In genomic region chr1:183470147-183470960, GRCh38 we compare ENCODE assay signal across 8 cellular contexts. TPM values are rescaled to one million over a fixed set of nuclear protein-coding genes. Genes with fewer than 3 reads are reported as not detected.
DNase-seq lines count a peak whose midpoint lies in the region; ATAC-seq and TF ChIP-seq lines count a peak whose summit lies in the region.

No MANE protein-coding gene starts in this region.

- H3K4me3 Mint-ChIP-seq in progenitor cell of endocrine pancreas (ENCODE audit: low read depth), result peak overlapping the region; percentile 82

- TF ChIP-seq CTCF in GM06990 (IDR thresholded peaks at IDR 0.05; ENCODE audit: insufficient read depth, low read length, poor library complexity, severe bottlenecking) (peak; percentile 64), progenitor cell of endocrine pancreas (IDR thresholded peaks at IDR 0.05; ENCODE audit: unreplicated experiment) (peak; percentile 49)

- ATAC-seq in HG02678 (IDR thresholded peaks at IDR 0.05; ENCODE audit: unreplicated experiment), result peak; percentile 36
- ATAC-seq in left cardiac atrium, result peak; percentile 45 to 55

- H3K9me3 Mint-ChIP-seq in progenitor cell of endocrine pancreas (ENCODE audit: low read depth), result no peaks in the 10 kb centered on the region

- H3K4me1 Mint-ChIP-seq in progenitor cell of endocrine pancreas (ENCODE audit: low read depth), result peaks cover 21% of the 10 kb centered on the region

- H3K4me3 ChIP-seq in GM06990 (replicated peaks; ENCODE audit: low read depth, low read length), result peak overlapping the region; percentile 93

- no peaks in the 10 kb centered on the region for H3K27me3 Mint-ChIP-seq in progenitor cell of endocrine pancreas

- H3K27ac Mint-ChIP-seq in progenitor cell of endocrine pancreas, result peak overlapping the region; percentile 100

- intact Hi-C loops in left cardiac atrium (cut with DNase I), result loop anchor here (5.0 to 10.0 kb wide), 3 partner anchors 72 to 186 kb away; no protein-coding TSS in a partner anchor

- DNase-seq in GM06990 (ENCODE audit: extremely low read depth, insufficient read length) (peak; percentile 88), NCI-H1436 treated with DMSO at 0.1 percent for 48 hours (lab: John Stamatoyannopoulos, UW) (peak; percentile 38), T follicular helper cell (ENCODE audit: low read depth) (peak; percentile 84), left cardiac atrium (peak; percentile 92), progenitor cell of endocrine pancreas (ENCODE audit: low spot score, unreplicated experiment) (peak; percentile 53), ureter (ENCODE audit: low spot score) (peak; percentile 87)

- no peaks in the 10 kb centered on the region for H3K36me3 ChIP-seq in GM06990 (ENCODE audit: control insufficient read depth, insufficient read depth, low read length)

- H3K27ac ChIP-seq in adipose tissue (ENCODE audit: low read depth, low read length), result peak overlapping the region; percentile 83

- WGBS in adipose tissue, 3 donors, result 0 to 1% (median 1%) methylated on average over 26 of the region's 26 CpGs

- no peaks in the 10 kb centered on the region for H3K27me3 ChIP-seq in GM06990 (replicated peaks; ENCODE audit: control insufficient read depth, insufficient read depth, low read length)

- no peaks in the 10 kb centered on the region for H3K36me3 Mint-ChIP-seq in progenitor cell of endocrine pancreas (ENCODE audit: insufficient read depth)

RNA-seq across cellular contexts. Expression of gene SMG7, which starts 1.9 kb away (rescaled TPM):
- polyA plus RNA-seq in adipose tissue, result 10 to 100 TPM; 14.3 to 16.5 (median 16.3) TPM
- total RNA-seq in left cardiac atrium, result 10 to 100 TPM; 35.7 to 41.8 TPM
- total RNA-seq in progenitor cell of endocrine pancreas, result 71.8 and 75.8 TPM in 2 replicates
- total RNA-seq in ureter, result 83.7 TPM

RNA-seq across cellular contexts. Expression of gene NMNAT2, which starts 52.2 kb away (rescaled TPM):
- polyA plus RNA-seq in adipose tissue, result 1 to 10 TPM in 2 of 3 donors, under 1 TPM in 1; 0.90 to 1.9 (median 1.3) TPM
- total RNA-seq in left cardiac atrium (10 to 100 TPM; 23.3 to 33.8 TPM), progenitor cell of endocrine pancreas (3.1 and 3.3 TPM in 2 replicates), ureter (0.99 TPM)

Comparison
In these comparisons a context has a peak if more than half of its experiments do, and no peak if none do; other contexts are left out.
1. Peak in every context shown above with its lines: DNase-seq, ATAC-seq, H3K4me3 ChIP-seq and H3K27ac ChIP-seq.
2. DNase-seq: peak in every context shown above with its lines; median percentile 92 in left cardiac atrium; 88 in GM06990; 87 in ureter; 84 in T follicular helper cell; 53 in progenitor cell of endocrine pancreas; 38 in NCI-H1436 treated with DMSO at 0.1 percent for 48 hours.